1 cellular context compared by ENCODE assay signal in genomic region chr20:47365023-47365764, GRCh38.
A peak's percentile ranks its signal among the peaks of the same experiment; 100 is the strongest.
TF ChIP-seq lines count a peak whose summit lies in the region.

No MANE protein-coding gene starts in this region.

TF ChIP-seq in K562, 482 proteins besides CTCF, POLR2A, EP300 and RAD21 (continued from another document and continues in another):
- TF ChIP-seq NR3C1 (CRISPR knock-in tag; IDR thresholded peaks at IDR 0.05) (no peak), NFIX (CRISPR knock-in tag; IDR thresholded peaks at IDR 0.05; ENCODE audit: low read depth) (no peak), HMBOX1 (IDR thresholded peaks at IDR 0.05) (peak; percentile 53), FOXA3 (CRISPR knock-in tag; conservative IDR thresholded peaks at IDR 0.05 in 1 of 2, IDR thresholded peaks at IDR 0.05 in 1 of 2) (no peak), PYGO2 (tag; IDR thresholded peaks at IDR 0.05) (no peak), ZNF717 (CRISPR knock-in tag; IDR thresholded peaks at IDR 0.05) (no peak), RCOR1 (IDR thresholded peaks at IDR 0.05; ENCODE audit: borderline replicate concordance in 1 of 2, low read depth in 2 of 2, low read length in 2 of 2) (no peak; a peak in 2 of 4 replicates), KLF6 (CRISPR knock-in tag; IDR thresholded peaks at IDR 0.05; ENCODE audit: borderline replicate concordance) (0 out of 2 replicates have a peak, but pooled peaks have one; percentile 18), TSHZ1 (CRISPR knock-in tag; IDR thresholded peaks at IDR 0.05) (no peak), ZNF551 (CRISPR knock-in tag; IDR thresholded peaks at IDR 0.05) (no peak), RB1 (IDR thresholded peaks at IDR 0.05; ENCODE audit: low read depth) (no peak), CHD2 (IDR thresholded peaks at IDR 0.05; ENCODE audit: low read depth, low read length) (no peak), ZBTB7A (IDR thresholded peaks at IDR 0.05; ENCODE audit: borderline replicate concordance, control insufficient read depth, low read depth, low read length) (peak; percentile 75), E4F1 (CRISPR knock-in tag; IDR thresholded peaks at IDR 0.05; ENCODE audit: borderline replicate concordance) (no peak), ADNP (tag; IDR thresholded peaks at IDR 0.05) (no peak), ZNF197 (CRISPR knock-in tag; IDR thresholded peaks at IDR 0.05; ENCODE audit: low read depth) (no peak), TAF9B (IDR thresholded peaks at IDR 0.05; ENCODE audit: partially characterized antibody) (no peak), PML (IDR thresholded peaks at IDR 0.05; ENCODE audit: low read length) (peak; percentile 52), STAT5B (CRISPR knock-in tag; IDR thresholded peaks at IDR 0.05) (no peak), SAFB (IDR thresholded peaks at IDR 0.05; ENCODE audit: borderline replicate concordance, low read depth, low read length) (no peak), HNRNPLL (IDR thresholded peaks at IDR 0.05; ENCODE audit: low read depth, low read length, poor library complexity, severe bottlenecking) (no peak), RUNX1 (IDR thresholded peaks at IDR 0.05; ENCODE audit: low read depth) (no peak), SMAD4 (CRISPR knock-in tag; conservative IDR thresholded peaks at IDR 0.05) (peak; percentile 53), SRSF9 (IDR thresholded peaks at IDR 0.05; ENCODE audit: borderline replicate concordance, low read depth, low read length) (no peak), THAP12 (CRISPR knock-in tag; IDR thresholded peaks at IDR 0.05) (no peak), KAT2B (IDR thresholded peaks at IDR 0.05; ENCODE audit: low read depth, low read length) (no peak), RBBP5 (IDR thresholded peaks at IDR 0.05; ENCODE audit: borderline replicate concordance, insufficient read depth, low read length, poor library complexity, severe bottlenecking) (no peak), TBL1XR1 (IDR thresholded peaks at IDR 0.05; ENCODE audit: low read length in 2 of 2) (peak in 1 of 2 experiments; percentile 80; a peak in 2 of 4 replicates), TCF3 (CRISPR knock-in tag; IDR thresholded peaks at IDR 0.05) (peak; percentile 91), ARID2 (IDR thresholded peaks at IDR 0.05) (no peak), ZNF75A (CRISPR knock-in tag; IDR thresholded peaks at IDR 0.05) (no peak), ZNF277 (CRISPR knock-in tag; IDR thresholded peaks at IDR 0.05; ENCODE audit: borderline replicate concordance) (no peak), IRF1 (CRISPR knock-in tag; IDR thresholded peaks at IDR 0.05; ENCODE audit: borderline replicate concordance) (no peak), FOXP1 (CRISPR knock-in tag; IDR thresholded peaks at IDR 0.05) (no peak), SNRNP70 (optimal IDR thresholded peaks at IDR 0.05; ENCODE audit: low read depth, low read length) (no peak), SMARCB1 (IDR thresholded peaks at IDR 0.05; ENCODE audit: insufficient read length, low read depth) (no peak), TRIM28 (IDR thresholded peaks at IDR 0.05) (no peak), PRDM10 (IDR thresholded peaks at IDR 0.05; ENCODE audit: partially characterized antibody) (no peak), ZNF740 (CRISPR knock-in tag; IDR thresholded peaks at IDR 0.05) (no peak), ZNF740 (tag; IDR thresholded peaks at IDR 0.05) (no peak), ZFP91 (CRISPR knock-in tag; IDR thresholded peaks at IDR 0.05) (peak; percentile 58; the same call in 1 of the 2 replicates), NCOA6 (IDR thresholded peaks at IDR 0.05) (no peak), CLOCK (CRISPR knock-in tag; IDR thresholded peaks at IDR 0.05; ENCODE audit: borderline replicate concordance) (no peak)
